11 cellular contexts compared by ENCODE assay signal in the genomic region with DNA sequence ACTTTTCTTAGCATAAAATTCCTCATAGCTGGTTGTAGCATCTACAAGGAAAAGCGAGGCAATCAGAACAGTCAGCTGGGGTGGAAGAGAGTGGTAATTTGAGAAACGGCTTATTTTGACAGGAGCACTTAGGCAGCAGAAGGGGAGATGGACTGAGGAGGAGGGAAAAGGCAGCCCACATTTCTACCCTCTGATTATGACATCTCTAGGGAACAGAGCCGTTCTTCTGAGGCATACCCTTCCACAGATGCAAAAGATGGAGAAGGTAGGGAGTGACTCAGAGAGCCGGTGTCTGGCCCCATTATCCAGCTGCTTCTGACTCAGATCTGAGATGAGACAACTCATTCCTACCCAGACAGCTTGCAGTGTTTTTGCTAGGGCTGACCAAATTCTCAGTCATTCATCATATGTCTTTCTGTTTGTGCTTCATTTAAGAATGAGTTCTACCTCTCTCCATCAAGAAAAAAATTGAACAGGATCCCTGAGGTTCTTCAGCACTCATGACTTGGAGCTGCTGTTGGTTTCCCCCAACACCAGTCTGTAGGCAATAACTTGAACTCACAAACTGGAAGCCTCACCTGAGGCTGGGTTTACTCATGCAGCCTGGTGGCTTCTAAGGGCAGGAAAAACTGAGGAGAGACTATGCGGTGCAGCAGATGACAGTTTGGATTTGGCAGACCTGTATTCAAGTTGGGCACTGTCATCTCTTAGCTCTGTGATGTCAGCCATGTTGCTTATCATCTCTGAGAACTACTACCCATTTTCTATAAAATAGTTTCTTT. TPM values are rescaled to one million over a fixed set of nuclear protein-coding genes. Genes with fewer than 3 reads are reported as not detected.
DNase-seq lines count a peak whose midpoint lies in the region; ATAC-seq and TF ChIP-seq lines count a peak whose summit lies in the region.
"Had no signal": no experiment of that assay in that cellular context is flagged by ENCODE, and none has a peak within 500 bp of the region (broad histone marks: within the 10 kb centered on the region; RNA-seq: fewer than 3 reads in every experiment).

No MANE protein-coding gene starts in this region.

- no peak for TF ChIP-seq CTCF in choroid plexus epithelial cell (conservative IDR thresholded peaks at IDR 0.05; ENCODE audit: low read depth, low read length)
- no peak for TF ChIP-seq CTCF in mucosa of descending colon (IDR thresholded peaks at IDR 0.05)

- peaks cover 35% of the 10 kb centered on the region for H3K27me3 Mint-ChIP-seq in activated CD8-positive, alpha-beta memory T cell treated with anti-CD3 and anti-CD28 coated beads, Interleukin-2, amount 10 ng/mL, durations not matched to agents 7 days and 5 days

- H2BK120ac ChIP-seq in mesendoderm (ENCODE audit: low read depth, low read length) = no peak overlapping the region

- intact Hi-C loops in aorta (cut with DNase I) = no loop called here
- intact Hi-C loops in mucosa of descending colon (cut with DNase I, micrococcal nuclease) = no loop called here

- H3K27ac Mint-ChIP-seq in activated CD8-positive, alpha-beta memory T cell treated with anti-CD3 and anti-CD28 coated beads, Interleukin-2, amount 10 ng/mL, durations not matched to agents 7 days and 5 days = no peak overlapping the region
- H3K27ac Mint-ChIP-seq in stimulated activated effector memory CD8-positive, alpha-beta T cell treated with anti-CD3 and anti-CD28 coated beads, Interleukin-12 subunit alpha, Interleukin-12 subunit beta, amount 100 ng/mL, for 72 hours = peak overlapping the region; percentile 5

- no peaks in the 10 kb centered on the region for H3K79me2 ChIP-seq in mesendoderm (ENCODE audit: control insufficient read depth, insufficient read depth, low read length)

- H3K4me3 Mint-ChIP-seq in activated CD8-positive, alpha-beta memory T cell treated with anti-CD3 and anti-CD28 coated beads, Interleukin-2, amount 10 ng/mL, durations not matched to agents 7 days and 5 days = no peak overlapping the region
- H3K4me3 Mint-ChIP-seq in stimulated activated effector memory CD8-positive, alpha-beta T cell treated with anti-CD3 and anti-CD28 coated beads, Interleukin-12 subunit alpha, Interleukin-12 subunit beta, amount 100 ng/mL, for 72 hours = peak overlapping the region; percentile 18

- CTCF ChIA-PET in activated CD8-positive, alpha-beta memory T cell treated with anti-CD3 and anti-CD28 coated beads, Interleukin-2, amount 10 ng/mL, durations not matched to agents 7 days and 5 days (lab: Charles Lee) = no interaction called here

- no peak overlapping the region for H3K4me2 ChIP-seq in mesendoderm (ENCODE audit: low read length)

- no peak overlapping the region for H3K27ac ChIP-seq in mesendoderm (ENCODE audit: low read depth, low read length)
- H3K27ac ChIP-seq in aorta (ENCODE audit: low read depth in 1 of 2, low read length in 2 of 2) = no peak overlapping the region
- H3K27ac ChIP-seq: ascending aorta, SK-N-MC had no signal

- peaks cover 7% of the 10 kb centered on the region for H3K4me1 Mint-ChIP-seq in activated CD8-positive, alpha-beta memory T cell treated with anti-CD3 and anti-CD28 coated beads, Interleukin-2, amount 10 ng/mL, durations not matched to agents 7 days and 5 days
- H3K4me1 Mint-ChIP-seq in stimulated activated effector memory CD8-positive, alpha-beta T cell treated with anti-CD3 and anti-CD28 coated beads, Interleukin-12 subunit alpha, Interleukin-12 subunit beta, amount 100 ng/mL, for 72 hours = peaks cover 10% of the 10 kb centered on the region

- no peak overlapping the region for H3K9ac ChIP-seq in mesendoderm (ENCODE audit: low read length)

- no peak overlapping the region for H3K56ac ChIP-seq in mesendoderm (ENCODE audit: low read length)

- H3K27me3 ChIP-seq in mesendoderm (ENCODE audit: insufficient read depth, low read length, poor library complexity) = peaks cover 2% of the 10 kb centered on the region
- peaks cover 0 to 1% of the 10 kb centered on the region in 2 donors for H3K27me3 ChIP-seq in aorta (ENCODE audit: control insufficient read depth in 1 of 2, insufficient read depth in 2 of 2, low read length in 1 of 2)
- H3K27me3 ChIP-seq: ascending aorta had no signal

- no peak overlapping the region for H3K4ac ChIP-seq in mesendoderm (ENCODE audit: low read depth, low read length)

- no peak overlapping the region for H3K23ac ChIP-seq in mesendoderm (ENCODE audit: low read length)

- H3K9me3 Mint-ChIP-seq in activated CD8-positive, alpha-beta memory T cell treated with anti-CD3 and anti-CD28 coated beads, Interleukin-2, amount 10 ng/mL, durations not matched to agents 7 days and 5 days (ENCODE audit: low read depth) = no peaks in the 10 kb centered on the region
- H3K9me3 Mint-ChIP-seq in stimulated activated effector memory CD8-positive, alpha-beta T cell treated with anti-CD3 and anti-CD28 coated beads, Interleukin-12 subunit alpha, Interleukin-12 subunit beta, amount 100 ng/mL, for 72 hours = no peaks in the 10 kb centered on the region

- no peaks in the 10 kb centered on the region for H3K79me1 ChIP-seq in mesendoderm (ENCODE audit: low read length)

- no peaks in the 10 kb centered on the region for H3K36me3 ChIP-seq in mesendoderm (ENCODE audit: control insufficient read depth, insufficient read depth, low read length)
- no peaks in the 10 kb centered on the region for H3K36me3 ChIP-seq in aorta (ENCODE audit: control insufficient read depth in 1 of 2, insufficient read depth in 2 of 2, low read length in 1 of 2)
- H3K36me3 ChIP-seq in mucosa of descending colon (ENCODE audit: low read depth) = no peaks in the 10 kb centered on the region
- H3K36me3 ChIP-seq: ascending aorta had no signal

- H3K36me3 Mint-ChIP-seq in activated CD8-positive, alpha-beta memory T cell treated with anti-CD3 and anti-CD28 coated beads, Interleukin-2, amount 10 ng/mL, durations not matched to agents 7 days and 5 days = no peaks in the 10 kb centered on the region
- no peaks in the 10 kb centered on the region for H3K36me3 Mint-ChIP-seq in stimulated activated effector memory CD8-positive, alpha-beta T cell treated with anti-CD3 and anti-CD28 coated beads, Interleukin-12 subunit alpha, Interleukin-12 subunit beta, amount 100 ng/mL, for 72 hours

- peak; percentile 89 for ATAC-seq in activated CD8-positive, alpha-beta memory T cell treated with anti-CD3 and anti-CD28 coated beads, Interleukin-2, amount 10 ng/mL, durations not matched to agents 7 days and 5 days
- peak; percentile 99 for ATAC-seq in stimulated activated effector memory CD8-positive, alpha-beta T cell treated with anti-CD3 and anti-CD28 coated beads, Interleukin-12 subunit alpha, Interleukin-12 subunit beta, amount 100 ng/mL, for 72 hours
- ATAC-seq in aorta (ENCODE audit: low FRiP score) = no peak
- ATAC-seq in mucosa of descending colon = no peak

- H2BK15ac ChIP-seq in mesendoderm (replicated peaks; ENCODE audit: low read depth) = no peak overlapping the region

- no peak overlapping the region for H2BK5ac ChIP-seq in mesendoderm (ENCODE audit: low read length)

- no peaks in the 10 kb centered on the region for H3K4me1 ChIP-seq in mesendoderm (ENCODE audit: control insufficient read depth, low read depth, low read length)
- H3K4me1 ChIP-seq in aorta (ENCODE audit: control insufficient read depth in 1 of 2, insufficient read depth in 2 of 2, low read length in 2 of 2) = no peaks in the 10 kb centered on the region
- H3K4me1 ChIP-seq in mucosa of descending colon (ENCODE audit: low read depth) = no peaks in the 10 kb centered on the region
- H3K4me1 ChIP-seq: ascending aorta had no signal

- no peak overlapping the region for H2AK5ac ChIP-seq in mesendoderm (ENCODE audit: low read length)

- peak; percentile 48 for DNase-seq in activated CD8-positive, alpha-beta memory T cell treated with anti-CD3 and anti-CD28 coated beads, Interleukin-2, amount 10 ng/mL, durations not matched to agents 7 days and 5 days
- DNase-seq in activated CD8-positive, alpha-beta memory T cell treated with anti-CD3 and anti-CD28 coated beads, Interleukin-2, amount 50 U/mL, for 48 hours = no peak
- peak; percentile 16 for DNase-seq in HK-2 (ENCODE audit: unreplicated experiment)
- peak; percentile 82 for DNase-seq in choroid plexus epithelial cell (ENCODE audit: low read depth)
- peak in 1 of 2 donors; percentile 61 for DNase-seq in stimulated activated effector memory CD8-positive, alpha-beta T cell treated with anti-CD3 and anti-CD28 coated beads, Interleukin-12 subunit alpha, Interleukin-12 subunit beta, amount 100 ng/mL, for 72 hours (ENCODE audit: low spot score in 2 of 2)
- no peak for DNase-seq in mesendoderm
- DNase-seq in aorta = no peak
- DNase-seq in mucosa of descending colon = no peak
- DNase-seq: DMS79 had no signal

- H3K4me3 ChIP-seq in choroid plexus epithelial cell (ENCODE audit: low read depth, low read length) (no peak overlapping the region), mesendoderm (ENCODE audit: low read length) (no peak overlapping the region), aorta (ENCODE audit: low read length in 2 of 2) (no peak overlapping the region), mucosa of descending colon (no peak overlapping the region)
- H3K4me3 ChIP-seq: ascending aorta, SK-N-MC had no signal

- H3K9me3 ChIP-seq in aorta (ENCODE audit: control insufficient read depth, low read length) (no peaks in the 10 kb centered on the region), mucosa of descending colon (no peaks in the 10 kb centered on the region)
- H3K9me3 ChIP-seq: ascending aorta had no signal

- no peak overlapping the region for H3K18ac ChIP-seq in mesendoderm (ENCODE audit: low read length)

- no peak overlapping the region for H4K5ac ChIP-seq in mesendoderm (ENCODE audit: low read length)

- H4K8ac ChIP-seq in mesendoderm (ENCODE audit: low read depth, low read length) = no peak overlapping the region

- no CpG with 5 or more reads among the region's 5 CpGs for WGBS in mesendoderm (ENCODE audit: extremely low coverage, insufficient coverage, low lambda C conversion rate)
- 44 to 47% methylated on average over 5 of the region's 5 CpGs for WGBS in aorta, 2 donors

RNA-seq across cellular contexts. Expression of a gene that starts 15.9 kb away (rescaled TPM):
- 100 to 1,000 TPM in 1 of 2 experiments, 10 to 100 TPM in 1; 57.9 to 127 TPM for total RNA-seq in activated CD8-positive, alpha-beta memory T cell treated with anti-CD3 and anti-CD28 coated beads, Interleukin-2, amount 10 ng/mL, durations not matched to agents 7 days and 5 days
- polyA plus RNA-seq in mesendoderm (2013, experiment 1 of 2) = 87.8 TPM
- polyA plus RNA-seq in mesendoderm (2013, experiment 2 of 2) = 85.7 TPM
- total RNA-seq in aorta (10 to 100 TPM; 31.8 to 38.1 TPM), mucosa of descending colon (10 to 100 TPM; 41.5 to 68.9 (median 52.7) TPM)
- polyA plus RNA-seq in aorta = 10 to 100 TPM; 43.1 to 65.7 TPM

Comparison
In these comparisons a context has a peak if more than half of its experiments do, and no peak if none do; other contexts are left out.
1. DNase-seq: peak in activated CD8-positive, alpha-beta memory T cell treated with anti-CD3 and anti-CD28 coated beads, Interleukin-2, amount 10 ng/mL, durations not matched to agents 7 days and 5 days (single experiment), HK-2 (single experiment) and choroid plexus epithelial cell (single experiment); none in activated CD8-positive, alpha-beta memory T cell treated with anti-CD3 and anti-CD28 coated beads, Interleukin-2, amount 50 U/mL, for 48 hours (single experiment), mesendoderm (single experiment), aorta (0 of 2) and mucosa of descending colon (0 of 3).
2. ATAC-seq: peak in activated CD8-positive, alpha-beta memory T cell treated with anti-CD3 and anti-CD28 coated beads, Interleukin-2, amount 10 ng/mL, durations not matched to agents 7 days and 5 days (single experiment) and stimulated activated effector memory CD8-positive, alpha-beta T cell treated with anti-CD3 and anti-CD28 coated beads, Interleukin-12 subunit alpha, Interleukin-12 subunit beta, amount 100 ng/mL, for 72 hours (single experiment); none in aorta (single experiment) and mucosa of descending colon (single experiment).